28 cellular contexts compared by ENCODE assay signal in genomic region chr12:89945123-89945522, GRCh38.
"Had no signal": no experiment of that assay in that cellular context is flagged by ENCODE, and none has a peak within 500 bp of the region (broad histone marks: within the 10 kb centered on the region; RNA-seq: fewer than 3 reads in every experiment).

No MANE protein-coding gene starts in this region.

- H3K4me3 Mint-ChIP-seq: activated CD8-positive, alpha-beta memory T cell treated with anti-CD3 and anti-CD28 coated beads, Interleukin-2, amount 10 ng/mL, durations not matched to agents 7 days and 5 days; activated naive CD4-positive, alpha-beta T cell treated with anti-CD3 and anti-CD28 coated beads, Interleukin-2, amount 50 U/mL, for 24 hours; activated T-cell treated with anti-CD3 and anti-CD28 coated beads, Interleukin-2, amount 50 U/mL, for 24 hours; activated T-helper 1 cell treated with anti-CD3 and anti-CD28 coated beads, Interleukin-12 subunit alpha, Interleukin-12 subunit beta, Interleukin-2, Interleukin-4 antibody, amounts not matched to agents 30 ng/mL and 10 ng/mL and 1 ng/mL, durations not matched to agents 14 hours and 24 hours and 36 hours; T-helper 2 cell treated with Interferon-gamma antibody and Interleukin-4, amounts not matched to agents 5 μg/mL and 100 μg/mL, for 36 hours had no signal

- DNase-seq: activated CD4-positive, alpha-beta T cell treated with anti-CD3 and anti-CD28 coated beads for 48 hours; activated CD4-positive, alpha-beta T cell treated with anti-CD3 and anti-CD28 coated beads, Interleukin-2, amount 50 U/mL, for 4 hours; activated CD4-positive, CD25-positive, alpha-beta regulatory T cell treated with anti-CD3 and anti-CD28 coated beads, Interleukin-2, amount 50 U/mL, for 72 hours; activated CD8-positive, alpha-beta memory T cell treated with anti-CD3 and anti-CD28 coated beads, Interleukin-2, amount 10 ng/mL, durations not matched to agents 7 days and 5 days; activated effector memory CD4-positive, alpha-beta T cell treated with Interleukin-2 at 50 U/mL for 16 hours; activated naive CD4-positive, alpha-beta T cell; activated T-cell treated with anti-CD3 and anti-CD28 coated beads, Interleukin-2, amount 50 U/mL, for 24 hours; aorta; central memory CD4-positive, alpha-beta T cell; Karpas-422; MM.1S; NCI-H1105; NCI-H1436; NCI-H1694 treated with DMSO at 0.1 percent for 48 hours; NCI-H2029 treated with DMSO at 0.1 percent for 48 hours; NCI-H345; NCI-H510A; NCI-H69; NK-92 treated with Interleukin-12 subunit alpha and Interleukin-12 subunit beta, amount 100 ng/mL, for 24 hours; Peyer's patch; Right ventricle myocardium superior; T-helper 1 cell had no signal

- H3K36me3 Mint-ChIP-seq: activated naive CD4-positive, alpha-beta T cell treated with anti-CD3 and anti-CD28 coated beads, Interleukin-2, amount 50 U/mL, for 24 hours had no signal

- H3K27me3 Mint-ChIP-seq: activated CD8-positive, alpha-beta memory T cell treated with anti-CD3 and anti-CD28 coated beads, Interleukin-2, amount 10 ng/mL, durations not matched to agents 7 days and 5 days; activated naive CD4-positive, alpha-beta T cell treated with anti-CD3 and anti-CD28 coated beads, Interleukin-2, amount 50 U/mL, for 24 hours; activated T-cell treated with anti-CD3 and anti-CD28 coated beads, Interleukin-2, amount 50 U/mL, for 24 hours had no signal

- H3K36me3 ChIP-seq: Peyer's patch, SJSA1 had no signal

- H3K27ac Mint-ChIP-seq: activated CD8-positive, alpha-beta memory T cell treated with anti-CD3 and anti-CD28 coated beads, Interleukin-2, amount 10 ng/mL, durations not matched to agents 7 days and 5 days; activated naive CD4-positive, alpha-beta T cell treated with anti-CD3 and anti-CD28 coated beads, Interleukin-2, amount 50 U/mL, for 24 hours; activated T-cell treated with anti-CD3 and anti-CD28 coated beads, Interleukin-2, amount 50 U/mL, for 24 hours; activated T-helper 1 cell treated with anti-CD3 and anti-CD28 coated beads, Interleukin-12 subunit alpha, Interleukin-12 subunit beta, Interleukin-2, Interleukin-4 antibody, amounts not matched to agents 30 ng/mL and 10 ng/mL and 1 ng/mL, durations not matched to agents 14 hours and 24 hours and 36 hours; T-helper 2 cell treated with Interferon-gamma antibody and Interleukin-4, amounts not matched to agents 5 μg/mL and 100 μg/mL, for 36 hours had no signal

- H3K27ac ChIP-seq: RWPE1, SJSA1 had no signal

- H3K27me3 ChIP-seq: Peyer's patch, SJSA1 had no signal

- ATAC-seq: activated CD8-positive, alpha-beta memory T cell treated with anti-CD3 and anti-CD28 coated beads, Interleukin-2, amount 10 ng/mL, durations not matched to agents 7 days and 5 days; K562 had no signal

- H3K4me3 ChIP-seq: K562, Peyer's patch, SJSA1 had no signal

- H3K9me3 ChIP-seq: Peyer's patch, SJSA1 had no signal

- H3K9me3 Mint-ChIP-seq: activated naive CD4-positive, alpha-beta T cell treated with anti-CD3 and anti-CD28 coated beads, Interleukin-2, amount 50 U/mL, for 24 hours; activated T-cell treated with anti-CD3 and anti-CD28 coated beads, Interleukin-2, amount 50 U/mL, for 24 hours; activated T-helper 1 cell treated with anti-CD3 and anti-CD28 coated beads, Interleukin-12 subunit alpha, Interleukin-12 subunit beta, Interleukin-2, Interleukin-4 antibody, amounts not matched to agents 30 ng/mL and 10 ng/mL and 1 ng/mL, durations not matched to agents 14 hours and 24 hours and 36 hours; T-helper 2 cell treated with Interferon-gamma antibody and Interleukin-4, amounts not matched to agents 5 μg/mL and 100 μg/mL, for 36 hours had no signal
